1 cellular context compared by ENCODE assay signal in the genomic region with DNA sequence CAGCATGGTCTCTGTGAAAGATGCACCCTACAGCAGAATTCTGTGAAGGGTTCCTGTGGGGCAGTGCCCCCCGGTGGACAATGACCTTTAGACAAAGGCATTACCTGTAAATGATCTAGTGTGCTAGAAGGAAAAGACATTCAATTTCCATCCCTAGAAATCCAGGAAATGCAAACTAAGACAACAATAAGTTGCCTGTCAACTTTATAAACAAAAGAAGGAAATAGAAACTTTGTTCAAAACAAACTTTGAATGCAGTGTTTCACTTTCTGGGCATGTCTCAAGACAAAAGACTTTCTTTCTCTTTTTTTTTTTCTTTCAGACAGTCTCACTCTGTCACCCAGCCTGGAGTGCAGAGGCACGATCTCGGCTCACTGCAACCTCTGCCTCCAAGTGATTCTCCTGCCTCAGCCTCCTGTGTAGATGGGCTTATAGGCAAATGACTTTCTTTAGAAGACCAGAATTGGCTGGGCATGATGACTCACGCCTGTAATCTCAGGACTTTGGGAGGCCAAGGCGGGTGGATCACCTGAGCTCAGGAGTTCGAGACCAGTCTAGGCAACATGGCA.
TF ChIP-seq lines count a peak whose summit lies in the region.

No MANE protein-coding gene starts in this region.

TF ChIP-seq in WTC11, 78 proteins besides CTCF, POLR2A, EP300 and RAD21 (continued from another document):
- TF ChIP-seq, protein P1, sequence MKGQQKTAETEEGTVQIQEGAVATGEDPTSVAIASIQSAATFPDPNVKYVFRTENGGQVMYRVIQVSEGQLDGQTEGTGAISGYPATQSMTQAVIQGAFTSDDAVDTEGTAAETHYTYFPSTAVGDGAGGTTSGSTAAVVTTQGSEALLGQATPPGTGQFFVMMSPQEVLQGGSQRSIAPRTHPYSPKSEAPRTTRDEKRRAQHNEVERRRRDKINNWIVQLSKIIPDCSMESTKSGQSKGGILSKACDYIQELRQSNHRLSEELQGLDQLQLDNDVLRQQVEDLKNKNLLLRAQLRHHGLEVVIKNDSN (CRISPR knock-in tag; IDR thresholded peaks at IDR 0.05): no peak
- TF ChIP-seq JAZF1 (CRISPR knock-in tag; IDR thresholded peaks at IDR 0.05) (no peak), ZNF317 (CRISPR knock-in tag; IDR thresholded peaks at IDR 0.05; ENCODE audit: borderline replicate concordance, low read depth) (no peak), ESRRA (CRISPR knock-in tag; IDR thresholded peaks at IDR 0.05; ENCODE audit: borderline replicate concordance) (no peak), CREM (CRISPR knock-in tag; IDR thresholded peaks at IDR 0.05) (no peak), TCF7 (CRISPR knock-in tag; IDR thresholded peaks at IDR 0.05; ENCODE audit: low read depth) (no peak), MXD4 (CRISPR knock-in tag; IDR thresholded peaks at IDR 0.05; ENCODE audit: borderline replicate concordance) (no peak), SOX15 (CRISPR knock-in tag; IDR thresholded peaks at IDR 0.05) (no peak), JUN (CRISPR knock-in tag; IDR thresholded peaks at IDR 0.05) (no peak), FOXK1 (CRISPR knock-in tag; IDR thresholded peaks at IDR 0.05) (no peak), PRRX2 (CRISPR knock-in tag; IDR thresholded peaks at IDR 0.05) (no peak), EMX1 (CRISPR knock-in tag; IDR thresholded peaks at IDR 0.05) (no peak)
- TF ChIP-seq, protein P2, sequence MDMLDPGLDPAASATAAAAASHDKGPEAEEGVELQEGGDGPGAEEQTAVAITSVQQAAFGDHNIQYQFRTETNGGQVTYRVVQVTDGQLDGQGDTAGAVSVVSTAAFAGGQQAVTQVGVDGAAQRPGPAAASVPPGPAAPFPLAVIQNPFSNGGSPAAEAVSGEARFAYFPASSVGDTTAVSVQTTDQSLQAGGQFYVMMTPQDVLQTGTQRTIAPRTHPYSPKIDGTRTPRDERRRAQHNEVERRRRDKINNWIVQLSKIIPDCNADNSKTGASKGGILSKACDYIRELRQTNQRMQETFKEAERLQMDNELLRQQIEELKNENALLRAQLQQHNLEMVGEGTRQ (CRISPR knock-in tag; IDR thresholded peaks at IDR 0.05): no peak
- TF ChIP-seq, protein P3, sequence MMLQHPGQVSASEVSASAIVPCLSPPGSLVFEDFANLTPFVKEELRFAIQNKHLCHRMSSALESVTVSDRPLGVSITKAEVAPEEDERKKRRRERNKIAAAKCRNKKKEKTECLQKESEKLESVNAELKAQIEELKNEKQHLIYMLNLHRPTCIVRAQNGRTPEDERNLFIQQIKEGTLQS (CRISPR knock-in tag; conservative IDR thresholded peaks at IDR 0.05): no peak
TF ChIP-seq in WTC11: peak in this region for 0.
